ENCODE assay signal across 21 cellular contexts in the genomic region with DNA sequence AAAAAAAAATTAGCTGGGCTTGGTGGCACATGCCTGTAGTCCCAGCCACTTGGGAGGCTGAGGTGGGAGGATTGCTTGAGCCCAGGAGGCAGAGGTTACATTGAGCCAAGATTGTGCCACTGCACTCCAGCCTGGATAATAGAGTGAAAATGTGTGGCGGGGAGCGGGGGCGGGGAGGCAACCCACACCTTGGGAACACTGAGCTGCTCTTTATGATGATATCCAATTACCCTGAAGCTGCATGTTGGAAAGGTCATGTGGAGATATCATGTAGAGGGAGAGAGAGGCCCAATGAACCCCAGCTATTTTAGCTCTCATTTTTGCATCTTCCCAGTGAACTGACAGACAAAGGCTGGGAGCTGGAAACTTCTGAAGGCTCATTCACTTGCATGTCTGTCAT. TPM values are rescaled to one million over a fixed set of nuclear protein-coding genes. Genes with fewer than 3 reads are reported as not detected.
DNase-seq lines count a peak whose midpoint lies in the region; ATAC-seq, FAIRE-seq and TF ChIP-seq lines count a peak whose summit lies in the region.
"Had no signal": no experiment of that assay in that cellular context is flagged by ENCODE, and none has a peak within 500 bp of the region (broad histone marks: within the 10 kb centered on the region; RNA-seq: fewer than 3 reads in every experiment).

No MANE protein-coding gene starts in this region.

- no peak overlapping the region for H2BK5ac ChIP-seq in H1 (ENCODE audit: low read depth, low read length)

- no peak overlapping the region for H2AFZ ChIP-seq in H1 (ENCODE audit: low read length)

- ATAC-seq in HG03025 (IDR thresholded peaks at IDR 0.05; ENCODE audit: low FRiP score, unreplicated experiment): no peak
- ATAC-seq: HCT116 had no signal

- no peak overlapping the region for H2AK5ac ChIP-seq in H1 (ENCODE audit: low read depth, low read length)

- H4K5ac ChIP-seq in H1 (ENCODE audit: insufficient read length, low read depth, low read length): no peak overlapping the region

- H2BK120ac ChIP-seq in H1 (replicated peaks; ENCODE audit: low read depth, low read length): no peak overlapping the region

- H3K9me3 ChIP-seq in HEK293 (ENCODE audit: control insufficient read depth, insufficient read depth, low read depth, low read length): no peaks in the 10 kb centered on the region
- no peaks in the 10 kb centered on the region for H3K9me3 ChIP-seq in H1 (ENCODE audit: insufficient read depth in 2 of 2, low read depth in 1 of 2, low read length in 1 of 2)

- no peak for TF ChIP-seq EP300 in H1 (IDR thresholded peaks at IDR 0.05; ENCODE audit: borderline replicate concordance in 1 of 2, low read depth in 2 of 2, low read length in 2 of 2)

- no peak for TF ChIP-seq RAD21 in H1 (IDR thresholded peaks at IDR 0.05 in 1 of 2, conservative IDR thresholded peaks at IDR 0.05 in 1 of 2; ENCODE audit: low read depth in 2 of 2, low read length in 2 of 2)

- no peak overlapping the region for H4K91ac ChIP-seq in H1 (replicated peaks; ENCODE audit: insufficient read length, low read length)

- no peaks in the 10 kb centered on the region for H3K4me1 ChIP-seq in HEK293 (ENCODE audit: control insufficient read depth, insufficient read depth, low read length)
- peaks cover 0 to 3% (median 1%) of the 10 kb centered on the region in 4 experiments; a peak in 2 of 7 replicates for H3K4me1 ChIP-seq in H1 (replicated peaks in 1 of 4; ENCODE audit: control insufficient read depth in 3 of 4, insufficient read depth in 4 of 4, low read length in 3 of 4)

- no peaks in the 10 kb centered on the region for H4K20me1 ChIP-seq in H1 (replicated peaks in 1 of 2; ENCODE audit: control insufficient read depth in 1 of 2, insufficient read depth in 2 of 2, low read length in 2 of 2)

- no peak overlapping the region for H4K8ac ChIP-seq in H1 (ENCODE audit: extremely low read depth, insufficient read depth, low read length)

- H3K4ac ChIP-seq in H1 (replicated peaks; ENCODE audit: insufficient read length, low read depth, low read length): no peak overlapping the region

- TF ChIP-seq POLR2A in H1 (IDR thresholded peaks at IDR 0.05; ENCODE audit: control extremely low read depth in 1 of 2, low read depth in 2 of 2, low read length in 2 of 2): no peak

- WGBS in H1 (ENCODE audit: extremely low coverage in 1 of 2, insufficient coverage in 1 of 2, insufficient read length in 1 of 2, insufficient replicate concordance in 2 of 2, low coverage in 1 of 2, low lambda C conversion rate in 2 of 2, missing lambda C conversion rate in 1 of 2), 2 experiments: 100% methylated on average over 3 of the region's 3 CpGs; no CpG with 5 or more reads in 1 of the 2 experiments

- no peak overlapping the region for H2BK12ac ChIP-seq in H1 (ENCODE audit: low read depth, low read length)

- TF ChIP-seq CTCF in HEK293 (tag by site-specific recombination; IDR thresholded peaks at IDR 0.05): no peak
- no peak for TF ChIP-seq CTCF in H1 (IDR thresholded peaks at IDR 0.05; ENCODE audit: control extremely low read depth in 1 of 3, insufficient read depth in 1 of 3, low read depth in 1 of 3, low read length in 3 of 3)

- no peak overlapping the region for H3K56ac ChIP-seq in H1 (replicated peaks; ENCODE audit: insufficient read length, low read depth, low read length)

- H3K4me3 ChIP-seq in HEK293 (ENCODE audit: low read depth, low read length) (no peak overlapping the region), H1 (ENCODE audit: extremely low read depth in 1 of 4, insufficient read depth in 2 of 4, low read depth in 3 of 4, low read length in 4 of 4) (no peak overlapping the region)

- POLR2A ChIA-PET in HEK293 (lab: Yijun Ruan, JAX) (no interaction called here), H1 (lab: Charles Lee; ENCODE audit: partially characterized antibody) (interaction anchor here (1.0 to 1.4 kb wide), 2 partner anchors 8 to 282 kb away, joined by 4 to 7 read pairs; partner anchors contain the start of gene GLUL)

- DNase-seq in NCI-H2171 treated with DMSO at 0.1 percent for 48 hours (lab: John Stamatoyannopoulos, UW) (peak; percentile 29), NCI-H2171 (lab: John Stamatoyannopoulos, UW) (no peak), H1 (ENCODE audit: low read depth in 1 of 2, low spot score in 2 of 2) (peak in 1 of 2 experiments; percentile 39), NCI-H748 treated with DMSO at 0.1 percent for 48 hours (lab: John Stamatoyannopoulos, UW) (no peak)
- DNase-seq: C1 segment of cervical spinal cord; Calu3; CD4-positive, alpha-beta memory T cell; COR-L47; DMS53; DMS79 treated with DMSO at 0.1 percent for 48 hours; GF-D8; H9; HFFc6 had no signal

- H2BK15ac ChIP-seq in H1 (ENCODE audit: low read length): no peak overlapping the region

- FAIRE-seq in H1 (lab: Jason Lieb, UNC): no peak
- FAIRE-seq: GM12892 had no signal

- no peaks in the 10 kb centered on the region for H3K23me2 ChIP-seq in H1 (ENCODE audit: low read depth, low read length)

- no peak overlapping the region for H3K14ac ChIP-seq in H1 (ENCODE audit: insufficient read length)

- H3K9ac ChIP-seq in H1 (replicated peaks in 1 of 4; ENCODE audit: extremely low read depth in 1 of 4, low read depth in 3 of 4, low read length in 3 of 4): no peak overlapping the region

- no peak overlapping the region; the same call in 1 of the 2 replicates for H3K18ac ChIP-seq in H1 (ENCODE audit: extremely low read depth, low read length)

- H3K79me2 ChIP-seq in H1 (ENCODE audit: control insufficient read depth in 1 of 2, insufficient read depth in 2 of 2, low read length in 2 of 2): no peaks in the 10 kb centered on the region

- CTCF ChIA-PET in HEK293 (lab: Yijun Ruan, JAX): interaction anchor here (0.5 to 2.2 kb wide), 7 partner anchors 21 to 673 kb away, joined by 3 to 7 read pairs (median 3); no protein-coding TSS in a partner anchor
- CTCF ChIA-PET in H1 (lab: Charles Lee; ENCODE audit: partially characterized antibody): interaction anchor here (0.5 to 4.4 kb wide), 12 partner anchors 12 to 672 kb away, joined by 3 to 27 read pairs (median 4); no protein-coding TSS in a partner anchor

- H3K36me3 ChIP-seq in HEK293 (ENCODE audit: control insufficient read depth in 2 of 2, insufficient read depth in 1 of 2, low read length in 2 of 2) (no peaks in the 10 kb centered on the region), H1 (ENCODE audit: control insufficient read depth in 2 of 4, insufficient read depth in 4 of 4, low read length in 3 of 4) (no peaks in the 10 kb centered on the region)

- H3K4me2 ChIP-seq in H1 (ENCODE audit: insufficient read depth in 1 of 2, low read depth in 2 of 2, low read length in 2 of 2): no peak overlapping the region

- H2BK20ac ChIP-seq in H1 (ENCODE audit: low read length): peak overlapping the region; percentile 56; the same call in 1 of the 2 replicates

- H3K27me3 ChIP-seq in H1 (replicated peaks in 1 of 4; ENCODE audit: control insufficient read depth in 3 of 4, extremely low read depth in 1 of 4, insufficient read depth in 3 of 4, low read length in 3 of 4): no peaks in the 10 kb centered on the region

- H3K27ac ChIP-seq in HEK293 (ENCODE audit: extremely low read depth, low read depth, low read length) (no peak overlapping the region), H1 (ENCODE audit: low read depth, low read length) (no peak overlapping the region)

- H3K79me1 ChIP-seq in H1 (ENCODE audit: low read depth, low read length): no peaks in the 10 kb centered on the region

- H3K23ac ChIP-seq in H1 (ENCODE audit: insufficient read length): no peak overlapping the region

TF ChIP-seq in HEK293, 187 proteins besides CTCF, POLR2A, EP300 and RAD21:
- TF ChIP-seq EGR2 (tag by site-specific recombination; IDR thresholded peaks at IDR 0.05; ENCODE audit: low read depth) (peak; percentile 56), ZFHX2 (tag by site-specific recombination; conservative IDR thresholded peaks at IDR 0.05) (peak; percentile 76), ZNF449 (tag by site-specific recombination; IDR thresholded peaks at IDR 0.05) (no peak)

TF ChIP-seq in H1, 55 proteins besides CTCF, POLR2A, EP300 and RAD21 (continues in another document):
- TF ChIP-seq POLR2AphosphoS5 (IDR thresholded peaks at IDR 0.05; ENCODE audit: low read depth, low read length): no peak
- TF ChIP-seq NRF1 (IDR thresholded peaks at IDR 0.05; ENCODE audit: low read depth, low read length): no peak
- TF ChIP-seq KDM1A (IDR thresholded peaks at IDR 0.05; ENCODE audit: borderline replicate concordance, low read length): no peak
- no peak for TF ChIP-seq KDM5A (IDR thresholded peaks at IDR 0.05; ENCODE audit: low read length)
- TF ChIP-seq, protein P1, sequence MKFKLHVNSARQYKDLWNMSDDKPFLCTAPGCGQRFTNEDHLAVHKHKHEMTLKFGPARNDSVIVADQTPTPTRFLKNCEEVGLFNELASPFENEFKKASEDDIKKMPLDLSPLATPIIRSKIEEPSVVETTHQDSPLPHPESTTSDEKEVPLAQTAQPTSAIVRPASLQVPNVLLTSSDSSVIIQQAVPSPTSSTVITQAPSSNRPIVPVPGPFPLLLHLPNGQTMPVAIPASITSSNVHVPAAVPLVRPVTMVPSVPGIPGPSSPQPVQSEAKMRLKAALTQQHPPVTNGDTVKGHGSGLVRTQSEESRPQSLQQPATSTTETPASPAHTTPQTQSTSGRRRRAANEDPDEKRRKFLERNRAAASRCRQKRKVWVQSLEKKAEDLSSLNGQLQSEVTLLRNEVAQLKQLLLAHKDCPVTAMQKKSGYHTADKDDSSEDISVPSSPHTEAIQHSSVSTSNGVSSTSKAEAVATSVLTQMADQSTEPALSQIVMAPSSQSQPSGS (IDR thresholded peaks at IDR 0.05; ENCODE audit: low read length): no peak
- TF ChIP-seq SIN3A (conservative IDR thresholded peaks at IDR 0.05 in 1 of 2, IDR thresholded peaks at IDR 0.05 in 1 of 2; ENCODE audit: low read depth in 1 of 2, low read length in 2 of 2): no peak
- TF ChIP-seq, protein P2, sequence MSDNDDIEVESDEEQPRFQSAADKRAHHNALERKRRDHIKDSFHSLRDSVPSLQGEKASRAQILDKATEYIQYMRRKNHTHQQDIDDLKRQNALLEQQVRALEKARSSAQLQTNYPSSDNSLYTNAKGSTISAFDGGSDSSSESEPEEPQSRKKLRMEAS (IDR thresholded peaks at IDR 0.05): no peak
- no peak for TF ChIP-seq TAF1 (IDR thresholded peaks at IDR 0.05; ENCODE audit: low read depth, low read length)

RNA-seq across cellular contexts. Expression of gene ZNF648, which starts 48.3 kb away (rescaled TPM):
- 0.20 and 0.23 TPM in 2 replicates for total RNA-seq in H1 (2021; fragmentation: NEBNext Ultra II Directional; extraction: Animal tissue kit (Norgen Biotek cat#: 25700))
- 0.53 and 0.64 TPM in 2 replicates for polyA plus RNA-seq in H1 (2011; rRNA removed)
- polyA plus RNA-seq in H1 (2011; cell fraction: cytosol; rRNA removed): 0.49 TPM
- 0.90 TPM for polyA plus RNA-seq in H1 (2011; cell fraction: nucleus; rRNA removed)
- polyA plus RNA-seq in H1 (2012, experiment 1 of 2): 0.12 to 0.20 TPM (median 0.18 TPM) in 4 replicates
- polyA plus RNA-seq in H1 (2012, experiment 2 of 2): 0.04 TPM
- 0.22 TPM for polyA plus RNA-seq in H1 (2013, experiment 1 of 2)
- polyA plus RNA-seq in H1 (2013, experiment 2 of 2): 0.20 TPM
- 1.3 and 1.6 TPM in 2 replicates for polyA minus RNA-seq in H1 (2011; rRNA and poly(A)+ RNA removed)
- polyA minus RNA-seq in H1 (2011; cell fraction: cytosol; rRNA and poly(A)+ RNA removed): 0.88 TPM
- 2.3 TPM for polyA minus RNA-seq in H1 (2011; cell fraction: nucleus; rRNA and poly(A)+ RNA removed)
- total RNA-seq: A172; A673; Calu3; CD4-positive, alpha-beta memory T cell; G401; HFFc6 had no signal
- polyA plus RNA-seq: BJ; CD4-positive, alpha-beta memory T cell had no signal
